8 cellular contexts compared by ENCODE assay signal in the genomic region with DNA sequence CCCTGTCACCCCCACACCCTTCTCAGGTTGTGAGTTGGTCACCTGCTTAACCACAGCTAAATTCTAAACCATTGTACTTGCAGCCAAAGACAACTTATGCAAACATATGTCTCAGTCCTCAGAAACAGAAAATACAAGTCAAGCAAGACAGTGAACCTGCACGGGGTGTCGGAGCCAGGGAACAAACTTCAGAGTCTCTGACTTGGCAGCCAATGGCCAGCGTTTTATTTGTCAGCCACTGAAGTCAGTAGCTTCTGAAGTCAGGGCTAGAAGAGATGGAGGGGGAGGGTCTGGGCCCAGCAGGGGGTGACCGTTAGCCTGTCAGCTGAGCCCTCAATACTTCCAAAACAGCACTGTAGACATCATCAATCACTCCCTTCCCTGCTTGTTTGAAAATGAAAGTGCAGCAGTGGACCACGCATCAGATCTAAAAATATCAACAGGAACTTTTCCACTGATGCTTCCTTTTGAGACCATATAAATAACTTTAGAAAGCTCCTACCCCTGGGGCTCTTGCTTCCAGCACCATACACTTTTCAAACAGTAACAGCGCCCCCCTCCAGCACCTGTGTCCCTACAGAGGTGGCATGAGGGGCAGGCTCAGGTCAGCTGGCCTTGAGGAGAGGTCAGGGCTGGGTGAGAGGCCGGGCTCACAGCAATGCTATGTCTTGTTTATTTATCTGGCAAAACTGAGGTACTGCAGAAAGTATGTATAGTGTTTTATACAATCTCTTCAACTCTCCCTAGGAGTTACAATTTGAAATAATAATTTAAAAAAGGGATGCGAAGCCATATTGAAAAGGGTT.
DNase-seq lines count a peak whose midpoint lies in the region; ATAC-seq, FAIRE-seq and TF ChIP-seq lines count a peak whose summit lies in the region.

No MANE protein-coding gene starts in this region.

- ATAC-seq in GM21723 (IDR thresholded peaks at IDR 0.05; ENCODE audit: unreplicated experiment) (peak; percentile 75), HG03469 (IDR thresholded peaks at IDR 0.05; ENCODE audit: unreplicated experiment) (no peak)

- H3K27ac ChIP-seq in testis: no peak overlapping the region

- TF ChIP-seq CTCF in testis (IDR thresholded peaks at IDR 0.05): no peak

- DNase-seq in GM12892 (ENCODE audit: insufficient read length) (no peak), NCI-H2227 treated with DMSO at 0.1 percent for 48 hours (lab: John Stamatoyannopoulos, UW) (peak; percentile 52), medulla oblongata (ENCODE audit: extremely low spot score) (peak; percentile 83), LoVo (ENCODE audit: low spot score) (no peak), HT-29 (ENCODE audit: low spot score) (no peak), testis (no peak)

- no peaks in the 10 kb centered on the region for H3K4me1 ChIP-seq in testis

- H3K4me3 ChIP-seq in testis: no peak overlapping the region

- H3K9me3 ChIP-seq in testis: no peaks in the 10 kb centered on the region

- no peak for TF ChIP-seq POLR2A in GM12892 (IDR thresholded peaks at IDR 0.05; ENCODE audit: low read depth, low read length)
- no peak for TF ChIP-seq POLR2A in testis (IDR thresholded peaks at IDR 0.05)

- 42 to 64% methylated on average over 7 to 8 of the region's 8 CpGs for WGBS in testis, 2 donors

- no peaks in the 10 kb centered on the region for H3K27me3 ChIP-seq in testis

- H3K36me3 ChIP-seq in testis (ENCODE audit: low read depth, missing control alignments): no peaks in the 10 kb centered on the region

- FAIRE-seq in GM12892 (lab: Jason Lieb, UNC): peak; percentile 21

- intact Hi-C loops in testis (cut with DNase I; ENCODE audit: low total_unique reads): no loop called here

Comparison
In these comparisons a context has a peak if more than half of its experiments do, and no peak if none do; other contexts are left out.
1. DNase-seq: peak in NCI-H2227 treated with DMSO at 0.1 percent for 48 hours (single experiment) and medulla oblongata (single experiment); none in GM12892 (single experiment), LoVo (single experiment), HT-29 (single experiment) and testis (single experiment).